In genomic region chr5:134133213-134133994, GRCh38 we compare ENCODE assay signal across 11 cellular contexts. TPM values are rescaled to one million over a fixed set of nuclear protein-coding genes. Genes with fewer than 3 reads are reported as not detected.
DNase-seq lines count a peak whose midpoint lies in the region; ATAC-seq and TF ChIP-seq lines count a peak whose summit lies in the region.
"Had no signal": no experiment of that assay in that cellular context is flagged by ENCODE, and none has a peak within 500 bp of the region (broad histone marks: within the 10 kb centered on the region; RNA-seq: fewer than 3 reads in every experiment).

No MANE protein-coding gene starts in this region.

- peaks cover 98% of the 10 kb centered on the region for H3K4me1 Mint-ChIP-seq in stimulated activated naive CD8-positive, alpha-beta T cell treated with anti-CD3 and anti-CD28 coated beads, Interleukin-15, Interleukin-2, amounts not matched to agents 100 ng/mL and 50 ng/mL, for 24 hours (ENCODE audit: low read depth)

- H3K4me1 ChIP-seq in left ventricle myocardium inferior = peaks cover 29% of the 10 kb centered on the region

- intact Hi-C loops in left ventricle myocardium inferior (cut with micrococcal nuclease) = no loop called here

- H3K27ac Mint-ChIP-seq in stimulated activated naive CD8-positive, alpha-beta T cell treated with anti-CD3 and anti-CD28 coated beads, Interleukin-15, Interleukin-2, amounts not matched to agents 100 ng/mL and 50 ng/mL, for 24 hours = peak overlapping the region; percentile 98
- H3K27ac Mint-ChIP-seq: type B pancreatic cell had no signal

- H3K36me3 Mint-ChIP-seq in stimulated activated naive CD8-positive, alpha-beta T cell treated with anti-CD3 and anti-CD28 coated beads, Interleukin-15, Interleukin-2, amounts not matched to agents 100 ng/mL and 50 ng/mL, for 24 hours (ENCODE audit: low read depth) = peaks cover 23% of the 10 kb centered on the region

- ATAC-seq in HG03097 (IDR thresholded peaks at IDR 0.05; ENCODE audit: low FRiP score, unreplicated experiment) (no peak), GM21367 (IDR thresholded peaks at IDR 0.05; ENCODE audit: unreplicated experiment) (no peak)

- peaks cover 20% of the 10 kb centered on the region for H3K36me3 ChIP-seq in left ventricle myocardium inferior

- no peaks in the 10 kb centered on the region for H3K27me3 Mint-ChIP-seq in stimulated activated naive CD8-positive, alpha-beta T cell treated with anti-CD3 and anti-CD28 coated beads, Interleukin-15, Interleukin-2, amounts not matched to agents 100 ng/mL and 50 ng/mL, for 24 hours
- H3K27me3 Mint-ChIP-seq: type B pancreatic cell had no signal

- no peaks in the 10 kb centered on the region for H3K27me3 ChIP-seq in left ventricle myocardium inferior (ENCODE audit: low read depth)

- no peaks in the 10 kb centered on the region for H3K9me3 ChIP-seq in left ventricle myocardium inferior (replicated peaks)

- no peak for TF ChIP-seq CTCF in left ventricle myocardium inferior (IDR thresholded peaks at IDR 0.05; ENCODE audit: borderline replicate concordance)

- peak overlapping the region; percentile 69 for H3K4me3 Mint-ChIP-seq in stimulated activated naive CD8-positive, alpha-beta T cell treated with anti-CD3 and anti-CD28 coated beads, Interleukin-15, Interleukin-2, amounts not matched to agents 100 ng/mL and 50 ng/mL, for 24 hours
- H3K4me3 Mint-ChIP-seq: brain, type B pancreatic cell had no signal

- no peak overlapping the region for H3K4me3 ChIP-seq in left ventricle myocardium inferior

- no peaks in the 10 kb centered on the region for H3K9me3 Mint-ChIP-seq in stimulated activated naive CD8-positive, alpha-beta T cell treated with anti-CD3 and anti-CD28 coated beads, Interleukin-15, Interleukin-2, amounts not matched to agents 100 ng/mL and 50 ng/mL, for 24 hours
- H3K9me3 Mint-ChIP-seq: brain, type B pancreatic cell had no signal

- peak; percentile 39 for DNase-seq in activated T-cell treated with anti-CD3 and anti-CD28 coated beads, Interleukin-2, amount 50 U/mL, for 1 hour
- DNase-seq in activated T-cell treated with anti-CD3 and anti-CD28 coated beads for 4 hours (no peak), left ventricle myocardium inferior (peak; percentile 9), A172 (ENCODE audit: low spot score) (no peak)
- peak; percentile 1 to 5 for DNase-seq in activated CD4-positive, alpha-beta T cell treated with anti-CD3 and anti-CD28 coated beads, Interleukin-2, amount 50 U/mL, for 48 hours
- DNase-seq: NCI-H2081 treated with DMSO at 0.1 percent for 48 hours had no signal

- no peak overlapping the region for H3K27ac ChIP-seq in left ventricle myocardium inferior (replicated peaks)

RNA-seq across cellular contexts. Expression of gene TCF7, which starts 18.9 kb away (rescaled TPM):
- 3.0 TPM for total RNA-seq in left ventricle myocardium inferior
- 3.8 and 4.8 TPM in 2 replicates for total RNA-seq in A172 (2014; rRNA removed; shearing (Covaris generic))

RNA-seq across cellular contexts. Expression of gene SKP1, which starts 43.3 kb away (rescaled TPM):
- total RNA-seq in left ventricle myocardium inferior = 506 TPM
- total RNA-seq in A172 (2014; rRNA removed; shearing (Covaris generic)) = 590 and 596 TPM in 2 replicates

Comparison
In these comparisons a context has a peak if more than half of its experiments do, and no peak if none do; other contexts are left out.
1. DNase-seq: peak in activated T-cell treated with anti-CD3 and anti-CD28 coated beads, Interleukin-2, amount 50 U/mL, for 1 hour (single experiment), activated CD4-positive, alpha-beta T cell treated with anti-CD3 and anti-CD28 coated beads, Interleukin-2, amount 50 U/mL, for 48 hours (2 of 2) and left ventricle myocardium inferior (single experiment); none in activated T-cell treated with anti-CD3 and anti-CD28 coated beads for 4 hours (single experiment) and A172 (single experiment).